9 cellular contexts compared by ENCODE assay signal in the genomic region with DNA sequence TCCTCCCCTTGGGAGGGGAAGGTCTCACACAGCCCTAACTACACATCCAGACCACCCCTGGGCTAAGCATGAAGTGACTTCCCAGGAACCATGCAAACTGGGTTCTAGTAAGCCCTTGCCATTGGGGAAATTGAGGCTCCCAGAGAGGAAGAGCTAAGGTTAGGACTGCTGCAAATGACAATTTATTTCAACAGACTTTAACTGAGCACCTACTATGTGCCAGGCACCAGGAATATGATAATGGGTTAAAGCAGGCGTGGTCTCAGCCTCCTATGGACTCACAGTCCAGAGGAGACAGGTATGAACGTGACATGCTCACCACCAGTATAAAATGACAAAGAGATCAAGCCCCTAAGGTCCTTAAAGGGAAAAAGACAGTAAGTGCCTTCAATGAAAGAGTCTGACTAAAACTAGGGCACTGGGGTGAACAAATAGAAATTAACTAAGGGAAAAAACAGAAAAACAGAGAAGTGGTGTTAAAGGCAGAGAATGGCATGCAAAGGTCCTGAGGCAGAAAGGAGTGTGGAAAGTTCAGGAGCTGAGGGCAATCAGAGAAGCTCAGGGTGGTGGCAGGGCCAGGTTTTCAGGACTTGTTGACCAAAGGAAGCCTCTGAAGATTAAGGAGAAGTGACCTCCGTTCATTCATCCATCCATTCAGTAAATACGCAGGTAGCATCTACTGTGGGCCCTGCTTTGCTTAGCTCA.
"Had no signal": no experiment of that assay in that cellular context is flagged by ENCODE, and none has a peak within 500 bp of the region (broad histone marks: within the 10 kb centered on the region; RNA-seq: fewer than 3 reads in every experiment).

No MANE protein-coding gene starts in this region.

- H2AFZ ChIP-seq: GM23248 had no signal

- H3K27ac ChIP-seq: GM23248, HL-60 had no signal

- DNase-seq: GM23248, GOT3, H9, HCEC 1CT, HFFc6, IMR-90, KBM-7 had no signal

- H3K9me3 Mint-ChIP-seq: HFFc6 had no signal

- H3K4me3 ChIP-seq: GM23248 had no signal

- H3K4me3 Mint-ChIP-seq: H9, HFFc6 had no signal

- H3K27ac Mint-ChIP-seq: H9, HFFc6 had no signal

- H3K9ac ChIP-seq: GM23248 had no signal

- FAIRE-seq: H54 had no signal
